1 cellular context compared by ENCODE assay signal in genomic region chr2:179019260-179019659, GRCh38.
TF ChIP-seq lines count a peak whose summit lies in the region.

No MANE protein-coding gene starts in this region.

TF ChIP-seq in HepG2, 621 proteins besides CTCF, POLR2A, EP300 and RAD21 (continued from another document):
- TF ChIP-seq ZNF225 (CRISPR knock-in tag; IDR thresholded peaks at IDR 0.05) (no peak), HOXA5 (CRISPR knock-in tag; IDR thresholded peaks at IDR 0.05) (no peak), ATF7 (IDR thresholded peaks at IDR 0.05) (peak; percentile 68), ATF7 (CRISPR knock-in tag; IDR thresholded peaks at IDR 0.05) (no peak), DR1 (CRISPR knock-in tag; IDR thresholded peaks at IDR 0.05) (no peak), MTERF4 (CRISPR knock-in tag; IDR thresholded peaks at IDR 0.05) (no peak), MTF1 (CRISPR knock-in tag; IDR thresholded peaks at IDR 0.05) (no peak), RARA (CRISPR knock-in tag; IDR thresholded peaks at IDR 0.05) (no peak), SRF (IDR thresholded peaks at IDR 0.05; ENCODE audit: low read depth, low read length) (no peak)
